8 cellular contexts compared by ENCODE assay signal in the genomic region with DNA sequence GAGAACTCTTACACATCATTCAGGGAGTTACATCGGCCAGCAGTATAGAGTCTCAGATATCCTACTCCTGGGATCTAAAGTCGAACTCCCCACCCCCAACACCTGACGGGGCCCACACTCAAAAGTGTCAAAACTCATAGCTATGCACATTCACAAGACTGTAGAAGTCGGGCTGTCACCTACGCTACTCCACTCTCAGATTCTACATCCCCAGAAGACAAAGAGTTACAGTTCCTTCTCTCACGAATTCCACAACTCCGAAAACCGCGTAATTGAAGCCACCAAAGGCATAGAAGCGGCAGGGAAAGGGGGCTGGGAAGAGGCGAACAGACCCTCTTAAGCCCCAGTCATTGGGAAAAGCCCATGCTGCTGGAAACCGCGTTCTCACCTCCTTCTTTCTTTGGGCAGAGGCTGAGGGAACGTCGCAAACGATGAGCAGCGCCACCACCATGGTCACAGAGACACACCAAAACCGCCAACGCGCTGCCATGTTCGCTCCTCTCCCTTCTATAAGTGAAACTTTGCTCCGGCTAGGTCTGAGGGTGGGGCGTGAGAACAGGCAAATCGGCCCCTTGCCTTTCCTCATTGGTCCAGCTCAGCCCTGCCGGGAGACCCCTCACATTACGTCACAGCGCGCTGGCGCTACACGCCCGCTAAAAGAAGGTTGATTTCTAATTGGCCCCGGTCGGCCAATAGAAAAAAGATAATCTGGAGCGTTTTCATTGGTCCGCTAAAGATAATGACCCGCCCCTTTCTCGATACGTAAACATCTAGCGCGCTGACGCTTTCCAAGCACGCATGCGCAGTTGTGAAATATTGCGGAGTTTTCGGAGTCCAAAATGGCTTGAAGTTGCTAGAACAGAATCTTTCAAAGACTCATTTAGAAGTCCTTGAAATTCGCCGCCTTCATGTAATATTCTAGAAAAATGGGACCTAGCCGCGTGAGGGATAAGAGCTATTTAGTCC. TPM values are rescaled to one million over a fixed set of nuclear protein-coding genes. Genes with fewer than 3 reads are reported as not detected.
DNase-seq lines count a peak whose midpoint lies in the region; ATAC-seq and TF ChIP-seq lines count a peak whose summit lies in the region.

MAGT1 (minus strand) TSS at position 515 of the 966 bp plus-strand sequence; CDS start at position 490, 25 bp downstream.

- H3K4me3 Mint-ChIP-seq in activated B cell treated with CpG ODN at 0.5 μM for 24 hours = peak within 1 kb of the TSS; percentile 96
- H3K4me3 Mint-ChIP-seq in immature natural killer cell = peak within 1 kb of the TSS; percentile 91 to 98 (median 94)

- CTCF ChIA-PET in activated B cell treated with CpG ODN at 0.5 μM for 24 hours (lab: Charles Lee) = interaction anchor here (1.0 kb wide), 1 partner anchor 130 kb away, joined by 5 read pairs; no protein-coding TSS in a partner anchor

- ATAC-seq in HG03196 (IDR thresholded peaks at IDR 0.05; ENCODE audit: unreplicated experiment) (peak; percentile 93), activated B cell treated with CpG ODN at 0.5 μM for 24 hours (ENCODE audit: low read depth) (peak; percentile 86)

- H3K9me3 Mint-ChIP-seq in activated B cell treated with CpG ODN at 0.5 μM for 24 hours (no peaks in the 10 kb centered on the region), immature natural killer cell (no peaks in the 10 kb centered on the region)

- peak; percentile 87 for DNase-seq in AG08395 (ENCODE audit: low spot score)
- peak; percentile 98 for DNase-seq in NCI-H345 (lab: John Stamatoyannopoulos, UW)
- peak; percentile 61 for DNase-seq in activated B cell treated with CpG ODN at 0.5 μM for 24 hours
- peak; percentile 35 to 96 (median 84) for DNase-seq in caudate nucleus (lab: John Stamatoyannopoulos, UW)
- DNase-seq in immature natural killer cell = peak; percentile 91 to 95 (median 93)
- peak; percentile 91 for DNase-seq in smooth muscle cell of the brain vasculature (ENCODE audit: low read depth, low spot score)

- in situ Hi-C loops in GM18951 (cut with MboI; ENCODE audit: low sequenced_read_pairs, unreplicated experiment) = no loop called here

- TF ChIP-seq CTCF in activated B cell treated with CpG ODN at 0.5 μM for 24 hours (IDR thresholded peaks at IDR 0.05) = no peak

- POLR2A ChIA-PET in activated B cell treated with CpG ODN at 0.5 μM for 24 hours (lab: Charles Lee) = interaction anchor here (0.5 to 7.7 kb wide), 10 partner anchors 10 to 360 kb away, joined by 3 to 63 read pairs (median 4); partner anchors contain the start of gene ATP7A

- H3K27ac ChIP-seq in caudate nucleus (ENCODE audit: low read depth, low read length) = peak within 1 kb of the TSS; percentile 96

- H3K36me3 Mint-ChIP-seq in activated B cell treated with CpG ODN at 0.5 μM for 24 hours (ENCODE audit: low read depth) (peaks cover 22% of the 10 kb centered on the region), immature natural killer cell (peaks cover 0 to 4% (median 0%) of the 10 kb centered on the region in 3 donors)

- peak; percentile 81 for TF ChIP-seq POLR2A in GM18951 (IDR thresholded peaks at IDR 0.05; ENCODE audit: extremely low read depth, insufficient read depth, insufficient read length)

- H3K27ac Mint-ChIP-seq in activated B cell treated with CpG ODN at 0.5 μM for 24 hours (peak within 1 kb of the TSS; percentile 99), immature natural killer cell (peak within 1 kb of the TSS; percentile 97 to 100 (median 99))

- peaks cover 30% of the 10 kb centered on the region for H3K4me1 Mint-ChIP-seq in activated B cell treated with CpG ODN at 0.5 μM for 24 hours
- H3K4me1 Mint-ChIP-seq in immature natural killer cell = peaks cover 27 to 45% of the 10 kb centered on the region in 2 donors

- no peaks in the 10 kb centered on the region for H3K27me3 Mint-ChIP-seq in activated B cell treated with CpG ODN at 0.5 μM for 24 hours
- peaks cover 3 to 22% (median 13%) of the 10 kb centered on the region in 3 donors for H3K27me3 Mint-ChIP-seq in immature natural killer cell (ENCODE audit: low read depth in 3 of 3)

- intact Hi-C loops in activated B cell treated with CpG ODN at 0.5 μM for 24 hours (cut with micrococcal nuclease) = loop anchor here (1.0 to 10.0 kb wide), 9 partner anchors 15 to 1468 kb away; partner anchors contain the start of genes ATP7A, ATRX, CYSLTR1 and MAGEE1

RNA-seq across cellular contexts. Expression of gene MAGT1, which starts in this region (rescaled TPM):
- total RNA-seq in activated B cell treated with CpG ODN at 0.5 μM for 24 hours = 36.5 and 40.2 TPM in 2 replicates
- 10 to 100 TPM; 29.7 to 65.1 (median 51.4) TPM for polyA plus RNA-seq in immature natural killer cell

Comparison
In these comparisons a context has a peak if more than half of its experiments do, and no peak if none do; other contexts are left out.
1. Peak in every context shown above with its lines: DNase-seq, ATAC-seq and H3K27ac ChIP-seq.